ENCODE assay signal across 9 cellular contexts in the genomic region with DNA sequence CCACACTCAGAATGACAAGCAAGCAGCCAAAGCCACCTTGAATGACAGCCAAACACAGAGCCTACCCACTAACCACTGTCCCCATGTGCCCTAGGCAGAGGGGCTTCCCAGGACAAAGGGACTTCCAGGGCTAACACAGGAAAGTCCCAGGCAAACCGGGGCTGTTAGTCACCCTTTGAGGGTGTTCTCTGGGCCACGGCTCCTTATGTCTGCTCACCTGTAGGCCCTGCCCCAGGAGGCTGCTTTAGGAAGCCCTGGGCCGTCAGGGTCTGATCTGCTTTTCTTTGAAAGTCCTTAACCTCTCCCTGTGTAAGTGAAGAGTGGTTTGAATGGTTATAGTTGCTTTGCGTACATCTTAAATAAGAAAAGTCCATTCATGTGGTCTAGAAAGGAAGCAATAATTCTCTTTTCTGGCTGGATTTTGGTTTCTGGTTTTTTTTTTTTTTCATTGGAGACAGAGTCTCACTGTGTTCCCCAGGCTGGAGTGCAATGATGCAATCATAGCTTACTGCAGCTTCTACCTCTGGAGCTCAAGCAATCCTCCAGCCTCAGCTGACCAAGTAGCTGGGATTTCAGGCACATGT.
DNase-seq lines count a peak whose midpoint lies in the region; ATAC-seq and TF ChIP-seq lines count a peak whose summit lies in the region.
"Had no signal": no experiment of that assay in that cellular context is flagged by ENCODE, and none has a peak within 500 bp of the region (broad histone marks: within the 10 kb centered on the region; RNA-seq: fewer than 3 reads in every experiment).

No MANE protein-coding gene starts in this region.

- no peaks in the 10 kb centered on the region; the same call in 1 of the 2 replicates for H3K27me3 Mint-ChIP-seq in WTC11 (ENCODE audit: low read depth)

- no peak overlapping the region for H3K27ac Mint-ChIP-seq in WTC11

- no peaks in the 10 kb centered on the region for H3K36me3 Mint-ChIP-seq in WTC11

- no peaks in the 10 kb centered on the region for H3K9me3 Mint-ChIP-seq in WTC11

- ATAC-seq in GM19467 (IDR thresholded peaks at IDR 0.05; ENCODE audit: unreplicated experiment) (peak; percentile 64), HG03432 (IDR thresholded peaks at IDR 0.05; ENCODE audit: unreplicated experiment) (peak; percentile 76), WTC11 (no peak)
- ATAC-seq: HCT116 had no signal

- CTCF ChIA-PET in WTC11 (lab: Charles Lee): interaction anchor here (0.9 kb wide), 1 partner anchor 11 kb away, joined by 4 read pairs; no protein-coding TSS in a partner anchor

- DNase-seq in GM04503 (ENCODE audit: low read depth): peak; percentile 41
- DNase-seq in fibroblast of the conjunctiva (ENCODE audit: low read depth): peak; percentile 36
- no peak for DNase-seq in WTC11 (ENCODE audit: low spot score)
- no peak for DNase-seq in HuH-7.5 (ENCODE audit: low spot score)
- no peak for DNase-seq in NCI-H510A (lab: John Stamatoyannopoulos, UW)
- no peak for DNase-seq in Ammon's horn (ENCODE audit: low spot score)

- H3K4me3 Mint-ChIP-seq in WTC11: no peak overlapping the region

- POLR2A ChIA-PET in WTC11 (lab: Charles Lee): interaction anchor here (0.7 kb wide), 1 partner anchor 17 kb away, joined by 3 read pairs; no protein-coding TSS in a partner anchor

- no peak for TF ChIP-seq CTCF in WTC11 (IDR thresholded peaks at IDR 0.05)

- H3K4me1 Mint-ChIP-seq in WTC11: 0 out of 2 replicates have a peak, but pooled peaks cover 9% of the 10 kb centered on the region

TF ChIP-seq in WTC11, 78 proteins besides CTCF, POLR2A, EP300 and RAD21:
- TF ChIP-seq OVOL2 (CRISPR knock-in tag; IDR thresholded peaks at IDR 0.05; ENCODE audit: borderline replicate concordance): no peak
- TF ChIP-seq, protein P1, sequence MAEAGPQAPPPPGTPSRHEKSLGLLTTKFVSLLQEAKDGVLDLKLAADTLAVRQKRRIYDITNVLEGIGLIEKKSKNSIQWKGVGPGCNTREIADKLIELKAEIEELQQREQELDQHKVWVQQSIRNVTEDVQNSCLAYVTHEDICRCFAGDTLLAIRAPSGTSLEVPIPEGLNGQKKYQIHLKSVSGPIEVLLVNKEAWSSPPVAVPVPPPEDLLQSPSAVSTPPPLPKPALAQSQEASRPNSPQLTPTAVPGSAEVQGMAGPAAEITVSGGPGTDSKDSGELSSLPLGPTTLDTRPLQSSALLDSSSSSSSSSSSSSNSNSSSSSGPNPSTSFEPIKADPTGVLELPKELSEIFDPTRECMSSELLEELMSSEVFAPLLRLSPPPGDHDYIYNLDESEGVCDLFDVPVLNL (CRISPR knock-in tag; IDR thresholded peaks at IDR 0.05; ENCODE audit: borderline replicate concordance, low read depth): no peak
- TF ChIP-seq, protein P2, sequence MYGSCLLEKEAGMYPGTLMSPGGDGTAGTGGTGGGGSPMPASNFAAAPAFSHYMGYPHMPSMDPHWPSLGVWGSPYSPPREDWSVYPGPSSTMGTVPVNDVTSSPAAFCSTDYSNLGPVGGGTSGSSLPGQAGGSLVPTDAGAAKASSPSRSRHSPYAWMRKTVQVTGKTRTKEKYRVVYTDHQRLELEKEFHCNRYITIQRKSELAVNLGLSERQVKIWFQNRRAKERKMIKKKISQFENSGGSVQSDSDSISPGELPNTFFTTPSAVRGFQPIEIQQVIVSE (CRISPR knock-in tag; IDR thresholded peaks at IDR 0.05; ENCODE audit: borderline replicate concordance): no peak
- TF ChIP-seq SP1 (CRISPR knock-in tag; conservative IDR thresholded peaks at IDR 0.05): no peak
- TF ChIP-seq USF1 (CRISPR knock-in tag; IDR thresholded peaks at IDR 0.05): no peak
- no peak for TF ChIP-seq ESRRA (CRISPR knock-in tag; IDR thresholded peaks at IDR 0.05; ENCODE audit: borderline replicate concordance)
- TF ChIP-seq, protein P3, sequence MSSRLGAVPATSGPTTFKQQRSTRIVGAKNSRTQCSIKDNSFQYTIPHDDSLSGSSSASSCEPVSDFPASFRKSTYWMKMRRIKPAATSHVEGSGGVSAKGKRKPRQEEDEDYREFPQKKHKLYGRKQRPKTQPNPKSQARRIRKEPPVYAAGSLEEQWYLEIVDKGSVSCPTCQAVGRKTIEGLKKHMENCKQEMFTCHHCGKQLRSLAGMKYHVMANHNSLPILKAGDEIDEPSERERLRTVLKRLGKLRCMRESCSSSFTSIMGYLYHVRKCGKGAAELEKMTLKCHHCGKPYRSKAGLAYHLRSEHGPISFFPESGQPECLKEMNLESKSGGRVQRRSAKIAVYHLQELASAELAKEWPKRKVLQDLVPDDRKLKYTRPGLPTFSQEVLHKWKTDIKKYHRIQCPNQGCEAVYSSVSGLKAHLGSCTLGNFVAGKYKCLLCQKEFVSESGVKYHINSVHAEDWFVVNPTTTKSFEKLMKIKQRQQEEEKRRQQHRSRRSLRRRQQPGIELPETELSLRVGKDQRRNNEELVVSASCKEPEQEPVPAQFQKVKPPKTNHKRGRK (CRISPR knock-in tag; IDR thresholded peaks at IDR 0.05; ENCODE audit: borderline replicate concordance): no peak
- TF ChIP-seq, protein P4, sequence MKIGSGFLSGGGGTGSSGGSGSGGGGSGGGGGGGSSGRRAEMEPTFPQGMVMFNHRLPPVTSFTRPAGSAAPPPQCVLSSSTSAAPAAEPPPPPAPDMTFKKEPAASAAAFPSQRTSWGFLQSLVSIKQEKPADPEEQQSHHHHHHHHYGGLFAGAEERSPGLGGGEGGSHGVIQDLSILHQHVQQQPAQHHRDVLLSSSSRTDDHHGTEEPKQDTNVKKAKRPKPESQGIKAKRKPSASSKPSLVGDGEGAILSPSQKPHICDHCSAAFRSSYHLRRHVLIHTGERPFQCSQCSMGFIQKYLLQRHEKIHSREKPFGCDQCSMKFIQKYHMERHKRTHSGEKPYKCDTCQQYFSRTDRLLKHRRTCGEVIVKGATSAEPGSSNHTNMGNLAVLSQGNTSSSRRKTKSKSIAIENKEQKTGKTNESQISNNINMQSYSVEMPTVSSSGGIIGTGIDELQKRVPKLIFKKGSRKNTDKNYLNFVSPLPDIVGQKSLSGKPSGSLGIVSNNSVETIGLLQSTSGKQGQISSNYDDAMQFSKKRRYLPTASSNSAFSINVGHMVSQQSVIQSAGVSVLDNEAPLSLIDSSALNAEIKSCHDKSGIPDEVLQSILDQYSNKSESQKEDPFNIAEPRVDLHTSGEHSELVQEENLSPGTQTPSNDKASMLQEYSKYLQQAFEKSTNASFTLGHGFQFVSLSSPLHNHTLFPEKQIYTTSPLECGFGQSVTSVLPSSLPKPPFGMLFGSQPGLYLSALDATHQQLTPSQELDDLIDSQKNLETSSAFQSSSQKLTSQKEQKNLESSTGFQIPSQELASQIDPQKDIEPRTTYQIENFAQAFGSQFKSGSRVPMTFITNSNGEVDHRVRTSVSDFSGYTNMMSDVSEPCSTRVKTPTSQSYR (CRISPR knock-in tag; IDR thresholded peaks at IDR 0.05): no peak
- no peak for TF ChIP-seq TCF7 (CRISPR knock-in tag; IDR thresholded peaks at IDR 0.05; ENCODE audit: low read depth)
- TF ChIP-seq MXD4 (CRISPR knock-in tag; IDR thresholded peaks at IDR 0.05; ENCODE audit: borderline replicate concordance): no peak
- no peak for TF ChIP-seq ZNF671 (CRISPR knock-in tag; IDR thresholded peaks at IDR 0.05)
- TF ChIP-seq, protein P5, sequence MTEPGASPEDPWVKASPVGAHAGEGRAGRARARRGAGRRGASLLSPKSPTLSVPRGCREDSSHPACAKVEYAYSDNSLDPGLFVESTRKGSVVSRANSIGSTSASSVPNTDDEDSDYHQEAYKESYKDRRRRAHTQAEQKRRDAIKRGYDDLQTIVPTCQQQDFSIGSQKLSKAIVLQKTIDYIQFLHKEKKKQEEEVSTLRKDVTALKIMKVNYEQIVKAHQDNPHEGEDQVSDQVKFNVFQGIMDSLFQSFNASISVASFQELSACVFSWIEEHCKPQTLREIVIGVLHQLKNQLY (CRISPR knock-in tag; IDR thresholded peaks at IDR 0.05): no peak
TF ChIP-seq in WTC11: peak in this region for 0.

Comparison
In these comparisons a context has a peak if more than half of its experiments do, and no peak if none do; other contexts are left out.
1. DNase-seq: peak in GM04503 (single experiment) and fibroblast of the conjunctiva (single experiment); none in WTC11 (single experiment), HuH-7.5 (single experiment), NCI-H510A (single experiment) and Ammon's horn (single experiment).